Comparison of ENCODE assay signal across 24 cellular contexts in the genomic region with DNA sequence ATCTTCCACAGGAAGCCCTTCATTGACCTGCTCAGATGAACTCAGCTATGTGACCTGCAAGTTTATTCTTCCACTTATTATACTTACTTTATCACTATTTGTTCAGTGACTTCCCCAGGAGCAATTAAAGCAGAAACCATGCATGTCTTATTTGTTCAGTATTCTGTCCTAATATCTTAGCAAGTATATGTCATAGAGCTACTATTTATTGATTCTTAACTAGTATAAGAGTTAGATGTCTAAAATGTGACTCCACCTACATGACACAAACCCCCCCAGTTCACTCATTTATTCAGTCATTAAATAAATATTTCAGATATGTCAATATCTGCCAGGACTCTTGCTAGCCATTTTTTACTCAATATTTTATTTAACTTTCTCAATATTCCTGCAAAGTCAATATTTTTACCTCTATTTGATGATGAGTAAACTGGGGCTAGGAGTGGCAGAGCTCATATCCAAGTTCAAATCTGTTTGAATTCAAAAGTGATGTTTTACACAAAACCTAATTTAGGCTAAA.
A peak's percentile ranks its signal among the peaks of the same experiment; 100 is the strongest.
DNase-seq lines count a peak whose midpoint lies in the region; ATAC-seq and TF ChIP-seq lines count a peak whose summit lies in the region.
"Had no signal": no experiment of that assay in that cellular context is flagged by ENCODE, and none has a peak within 500 bp of the region (broad histone marks: within the 10 kb centered on the region; RNA-seq: fewer than 3 reads in every experiment).

No MANE protein-coding gene starts in this region.

- intact Hi-C loops in left lung (cut with DNase I), result no loop called here

- H3K4me1 ChIP-seq in ACC112 (ENCODE audit: control insufficient read depth, insufficient read depth, low read length, unreplicated experiment), result peaks cover 25% of the 10 kb centered on the region
- no peaks in the 10 kb centered on the region for H3K4me1 ChIP-seq in left lung

- ATAC-seq in left lung, result peak; percentile 17
- ATAC-seq: HCT116 had no signal

- H2AFZ ChIP-seq in ACC112 (ENCODE audit: low read length, unreplicated experiment), result peak overlapping the region; percentile 70

- H3K79me2 ChIP-seq in ACC112 (ENCODE audit: control insufficient read depth, insufficient read depth, low read length, unreplicated experiment), result no peaks in the 10 kb centered on the region

- H3K27me3 ChIP-seq in ACC112 (ENCODE audit: insufficient read depth, low read length) (no peaks in the 10 kb centered on the region), left lung (no peaks in the 10 kb centered on the region)
- H3K27me3 ChIP-seq: MG63, SJSA1 had no signal

- peaks cover 0 to 2% of the 10 kb centered on the region in 2 donors for H3K9me3 ChIP-seq in left lung
- H3K9me3 ChIP-seq: MG63, SJSA1 had no signal

- H3K36me3 ChIP-seq in ACC112 (ENCODE audit: insufficient read depth, low read length) (no peaks in the 10 kb centered on the region), left lung (no peaks in the 10 kb centered on the region)
- H3K36me3 ChIP-seq: MG63, SJSA1 had no signal

- peak; percentile 81 for DNase-seq in NCI-H510A treated with DMSO at 0.1 percent for 48 hours (lab: John Stamatoyannopoulos, UW)
- DNase-seq in NCI-H510A (lab: John Stamatoyannopoulos, UW), result no peak
- DNase-seq in LNCaP clone FGC (ENCODE audit: low read depth), result peak; percentile 31
- no peak for DNase-seq in left lung
- no peak for DNase-seq in NCI-H2081 treated with DMSO at 0.1 percent for 48 hours (lab: John Stamatoyannopoulos, UW)
- no peak for DNase-seq in NCI-H82 (lab: John Stamatoyannopoulos, UW)
- no peak for DNase-seq in OCI-M2 (lab: John Stamatoyannopoulos, UW; ENCODE audit: unreplicated experiment)
- DNase-seq: 8988T; C1 segment of cervical spinal cord; CD4-positive, alpha-beta memory T cell; COR-L47; KBM-7; MG63; NCI-H1105 treated with DMSO at 0.1 percent for 48 hours; NCI-H146; NCI-H1930; NCI-H446; NCI-H526 treated with DMSO at 0.1 percent for 48 hours; NK-92 treated with Interleukin-12 subunit alpha and Interleukin-12 subunit beta, amount 100 ng/mL, for 24 hours; Right ventricle myocardium superior; RPMI8226 had no signal

- H3K4me3 ChIP-seq in ACC112 (ENCODE audit: low read depth, low read length) (no peak overlapping the region), LNCaP clone FGC (ENCODE audit: low read depth, low read length) (no peak overlapping the region), left lung (no peak overlapping the region)
- H3K4me3 ChIP-seq: MG63, SJSA1 had no signal

- TF ChIP-seq CTCF in LNCaP clone FGC (IDR thresholded peaks at IDR 0.05; ENCODE audit: control insufficient read depth, extremely low read depth, insufficient read depth) (no peak), left lung (IDR thresholded peaks at IDR 0.05) (no peak)

- H3K27ac ChIP-seq in ACC112 (ENCODE audit: low read depth, low read length) (peak overlapping the region; percentile 48), left lung (no peak overlapping the region)
- H3K27ac ChIP-seq: SJSA1 had no signal

Comparison
In these comparisons a context has a peak if more than half of its experiments do, and no peak if none do; other contexts are left out.
1. DNase-seq: peak in NCI-H510A treated with DMSO at 0.1 percent for 48 hours (single experiment) and LNCaP clone FGC (single experiment); none in NCI-H510A (single experiment), left lung (0 of 2), NCI-H2081 treated with DMSO at 0.1 percent for 48 hours (single experiment), NCI-H82 (single experiment) and OCI-M2 (single experiment).